ENCODE assay signal across 25 cellular contexts in the genomic region with DNA sequence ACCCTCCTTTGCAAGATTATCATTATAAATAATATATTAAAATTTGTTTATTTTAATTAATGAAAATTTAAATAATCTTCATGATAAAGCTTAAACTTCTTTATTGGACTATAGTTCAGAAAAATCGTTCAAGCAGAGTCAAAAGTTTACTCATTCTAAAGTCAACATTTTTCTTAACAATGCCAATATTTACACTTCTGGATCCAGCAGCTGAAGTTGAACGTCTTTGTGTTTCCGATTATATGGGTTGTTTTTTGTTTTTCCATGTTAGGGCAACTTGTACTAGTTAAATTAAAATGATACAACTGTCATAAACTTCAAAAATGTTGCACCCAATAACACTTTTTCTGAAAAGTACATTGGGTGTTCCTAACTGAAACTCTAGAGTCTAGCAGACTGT. TPM values are rescaled to one million over a fixed set of nuclear protein-coding genes. Genes with fewer than 3 reads are reported as not detected.
DNase-seq lines count a peak whose midpoint lies in the region; ATAC-seq and TF ChIP-seq lines count a peak whose summit lies in the region.
"Had no signal": no experiment of that assay in that cellular context is flagged by ENCODE, and none has a peak within 500 bp of the region (broad histone marks: within the 10 kb centered on the region; RNA-seq: fewer than 3 reads in every experiment).

No MANE protein-coding gene starts in this region.

- no peaks in the 10 kb centered on the region for H4K20me1 ChIP-seq in neural progenitor cell (ENCODE audit: low read depth)

- no peak overlapping the region for H2AFZ ChIP-seq in neural progenitor cell (replicated peaks)

- H3K27me3 Mint-ChIP-seq in CD4-positive, alpha-beta T cell, result no peaks in the 10 kb centered on the region
- peaks cover 0 to 4% of the 10 kb centered on the region in 2 donors for H3K27me3 Mint-ChIP-seq in effector memory CD8-positive, alpha-beta T cell
- H3K27me3 Mint-ChIP-seq in neural progenitor cell (ENCODE audit: insufficient read depth, low read depth), result peaks cover 2% of the 10 kb centered on the region
- H3K27me3 Mint-ChIP-seq in nephron progenitor cell (ENCODE audit: low read depth, poor library complexity), result no peaks in the 10 kb centered on the region
- H3K27me3 Mint-ChIP-seq: activated naive CD4-positive, alpha-beta T cell treated with anti-CD3 and anti-CD28 coated beads, Interleukin-2, amount 10 ng/mL, durations not matched to agents 7 days and 5 days had no signal

- no peak overlapping the region for H3K4me3 Mint-ChIP-seq in CD4-positive, alpha-beta T cell
- no peak overlapping the region for H3K4me3 Mint-ChIP-seq in effector memory CD8-positive, alpha-beta T cell
- H3K4me3 Mint-ChIP-seq in neural progenitor cell, result no peak overlapping the region
- H3K4me3 Mint-ChIP-seq in nephron progenitor cell, result no peak overlapping the region
- H3K4me3 Mint-ChIP-seq: IgD-negative memory B cell had no signal

- ATAC-seq in CD4-positive, alpha-beta T cell (ENCODE audit: poor library complexity), result no peak
- ATAC-seq in effector memory CD8-positive, alpha-beta T cell (replicated peaks), result no peak
- no peak for ATAC-seq in aorta (ENCODE audit: low FRiP score)

- DNase-seq in CD4-positive, alpha-beta T cell, result no peak
- peak; percentile 36 for DNase-seq in NCI-H748 treated with DMSO at 0.1 percent for 48 hours (lab: John Stamatoyannopoulos, UW)
- no peak for DNase-seq in effector memory CD8-positive, alpha-beta T cell
- no peak for DNase-seq in HAP-1 (ENCODE audit: low spot score in 2 of 2)
- no peak for DNase-seq in neural progenitor cell (ENCODE audit: low spot score)
- no peak for DNase-seq in nephron progenitor cell
- no peak for DNase-seq in aorta
- DNase-seq: activated CD4-positive, CD25-positive, alpha-beta regulatory T cell treated with anti-CD3 and anti-CD28 coated beads, Interleukin-2, amount 50 U/mL, for 72 hours; activated CD8-positive, alpha-beta memory T cell treated with anti-CD3 and anti-CD28 coated beads for 24 hours; activated naive CD4-positive, alpha-beta T cell treated with anti-CD3 and anti-CD28 coated beads, Interleukin-2, amount 10 ng/mL, durations not matched to agents 7 days and 5 days; C1 segment of cervical spinal cord; hypothalamus; immature natural killer cell; mesenchymal stem cell; NCI-H1105; NCI-H2029; NCI-H526 treated with DMSO at 0.1 percent for 48 hours; occipital lobe; SJCRH30; stimulated activated CD4-positive, alpha-beta T cell treated with anti-CD3 and anti-CD28 coated beads, Interleukin-15, amount 100 ng/mL, for 24 hours; stimulated activated naive B cell treated with anti-CD40 and anti-IgM and Interleukin-4, amounts not matched to agents 10 μg/mL and 1 μg/mL and 100 μg/mL, for 72 hours; upper lobe of right lung had no signal

- H3K9ac ChIP-seq in neural progenitor cell, result no peak overlapping the region

- H3K27me3 ChIP-seq in CD4-positive, alpha-beta T cell (ENCODE audit: control insufficient read depth, insufficient read depth, low read length), result no peaks in the 10 kb centered on the region
- H3K27me3 ChIP-seq in HAP-1 (ENCODE audit: low read depth), result no peaks in the 10 kb centered on the region
- no peaks in the 10 kb centered on the region for H3K27me3 ChIP-seq in neural progenitor cell
- H3K27me3 ChIP-seq in aorta (ENCODE audit: control insufficient read depth in 1 of 2, insufficient read depth in 2 of 2, low read length in 1 of 2), result no peaks in the 10 kb centered on the region
- H3K27me3 ChIP-seq: ascending aorta, SJCRH30, upper lobe of right lung had no signal

- H3K4me3 ChIP-seq in HAP-1, result no peak overlapping the region
- no peak overlapping the region for H3K4me3 ChIP-seq in neural progenitor cell
- no peak overlapping the region for H3K4me3 ChIP-seq in aorta (ENCODE audit: low read length in 2 of 2)
- H3K4me3 ChIP-seq: ascending aorta, SJCRH30, upper lobe of right lung had no signal

- TF ChIP-seq CTCF in 22Rv1 (IDR thresholded peaks at IDR 0.05), result no peak
- TF ChIP-seq CTCF in CD4-positive, alpha-beta T cell (IDR thresholded peaks at IDR 0.05), result no peak
- TF ChIP-seq CTCF in neural progenitor cell (IDR thresholded peaks at IDR 0.05), result no peak
- no peak for TF ChIP-seq CTCF in nephron progenitor cell (IDR thresholded peaks at IDR 0.05)

- POLR2A ChIA-PET in CD4-positive, alpha-beta T cell (lab: Charles Lee), result no interaction called here

- H3K36me3 Mint-ChIP-seq in CD4-positive, alpha-beta T cell (ENCODE audit: low read depth), result no peaks in the 10 kb centered on the region
- peaks cover 6% of the 10 kb centered on the region for H3K36me3 Mint-ChIP-seq in effector memory CD8-positive, alpha-beta T cell (ENCODE audit: insufficient read depth)
- peaks cover 55% of the 10 kb centered on the region for H3K36me3 Mint-ChIP-seq in neural progenitor cell
- H3K36me3 Mint-ChIP-seq in nephron progenitor cell (ENCODE audit: low read depth), result peaks cover 53% of the 10 kb centered on the region
- H3K36me3 Mint-ChIP-seq: activated naive CD4-positive, alpha-beta T cell treated with anti-CD3 and anti-CD28 coated beads, Interleukin-2, amount 10 ng/mL, durations not matched to agents 7 days and 5 days; IgD-negative memory B cell; immature natural killer cell; stimulated activated naive B cell treated with anti-CD40 and anti-IgM and Interleukin-4, amounts not matched to agents 10 μg/mL and 1 μg/mL and 100 μg/mL, for 72 hours had no signal

- no peak overlapping the region for H3K4me2 ChIP-seq in neural progenitor cell

- H3K27ac Mint-ChIP-seq in CD4-positive, alpha-beta T cell, result peak overlapping the region; percentile 86
- peak overlapping the region; percentile 94 to 97 for H3K27ac Mint-ChIP-seq in effector memory CD8-positive, alpha-beta T cell
- H3K27ac Mint-ChIP-seq in neural progenitor cell (no peak overlapping the region), nephron progenitor cell (no peak overlapping the region)

- peak overlapping the region; percentile 37 for H3K27ac ChIP-seq in 22Rv1
- H3K27ac ChIP-seq in CD4-positive, alpha-beta T cell (ENCODE audit: low read depth, low read length), result peak overlapping the region; percentile 75
- H3K27ac ChIP-seq in neural progenitor cell, result no peak overlapping the region
- no peak overlapping the region for H3K27ac ChIP-seq in aorta (ENCODE audit: low read depth in 1 of 2, low read length in 2 of 2)
- H3K27ac ChIP-seq: ascending aorta, SJCRH30, upper lobe of right lung had no signal

- H3K79me2 ChIP-seq in neural progenitor cell (ENCODE audit: low read depth), result peaks cover 73% of the 10 kb centered on the region

- in situ Hi-C loops in HAP-1 (cut with MboI; ENCODE audit: low sequenced_read_pairs), result no loop called here

- 1 to 4% methylated on average over 3 of the region's 3 CpGs for WGBS in aorta, 2 donors

- peaks cover 11% of the 10 kb centered on the region for H3K4me1 ChIP-seq in HAP-1
- H3K4me1 ChIP-seq in neural progenitor cell, result peaks cover 9% of the 10 kb centered on the region
- H3K4me1 ChIP-seq in aorta (ENCODE audit: control insufficient read depth in 1 of 2, insufficient read depth in 2 of 2, low read length in 2 of 2), result peaks cover 0 to 1% of the 10 kb centered on the region in 2 donors
- H3K4me1 ChIP-seq: SJCRH30 had no signal

- CTCF ChIA-PET in CD4-positive, alpha-beta T cell (lab: Charles Lee), result no interaction called here

- H3K9me3 Mint-ChIP-seq in CD4-positive, alpha-beta T cell, result no peaks in the 10 kb centered on the region
- no peaks in the 10 kb centered on the region for H3K9me3 Mint-ChIP-seq in effector memory CD8-positive, alpha-beta T cell
- H3K9me3 Mint-ChIP-seq in neural progenitor cell (peaks cover 50% of the 10 kb centered on the region), nephron progenitor cell (peaks cover 47% of the 10 kb centered on the region)
- H3K9me3 Mint-ChIP-seq: immature natural killer cell had no signal

- H3K9me3 ChIP-seq in CD4-positive, alpha-beta T cell (ENCODE audit: control insufficient read depth, low read length), result no peaks in the 10 kb centered on the region
- H3K9me3 ChIP-seq in HAP-1 (no peaks in the 10 kb centered on the region), neural progenitor cell (ENCODE audit: low read depth) (no peaks in the 10 kb centered on the region), aorta (ENCODE audit: control insufficient read depth, low read length) (no peaks in the 10 kb centered on the region)
- H3K9me3 ChIP-seq: ascending aorta, SJCRH30, upper lobe of right lung had no signal

- H3K4me1 Mint-ChIP-seq in CD4-positive, alpha-beta T cell (ENCODE audit: low read depth), result peaks cover 28% of the 10 kb centered on the region
- peaks cover 12% of the 10 kb centered on the region in 2 donors for H3K4me1 Mint-ChIP-seq in effector memory CD8-positive, alpha-beta T cell (ENCODE audit: low read depth in 2 of 2)
- H3K4me1 Mint-ChIP-seq in neural progenitor cell (peaks cover 2% of the 10 kb centered on the region), nephron progenitor cell (peaks cover 17% of the 10 kb centered on the region)

- no peaks in the 10 kb centered on the region for H3F3A ChIP-seq in neural progenitor cell (ENCODE audit: low read depth)

- H3K36me3 ChIP-seq in HAP-1 (replicated peaks) (0 out of 2 replicates have a peak, but pooled peaks cover under 1% of the 10 kb centered on the region), neural progenitor cell (no peaks in the 10 kb centered on the region), aorta (ENCODE audit: control insufficient read depth in 1 of 2, insufficient read depth in 2 of 2, low read length in 1 of 2) (peaks cover 0 to under 1% of the 10 kb centered on the region in 2 donors)
- H3K36me3 ChIP-seq: SJCRH30, upper lobe of right lung had no signal

- intact Hi-C loops in CD4-positive, alpha-beta T cell (cut with DNase I, micrococcal nuclease), result no loop called here
- intact Hi-C loops in aorta (cut with DNase I), result loop anchor here in 1 of 2 donors (5.0 kb wide), 1 partner anchor 38 kb away; no protein-coding TSS in a partner anchor

RNA-seq across cellular contexts. Expression of gene GRB10, which starts 43.8 kb away (rescaled TPM):
- total RNA-seq in CD4-positive, alpha-beta T cell, result 1 to 10 TPM; 5.9 to 8.4 TPM
- 33.9 and 53.9 TPM in 2 replicates for total RNA-seq in neural progenitor cell (ENCODE audit: low replicate concordance)
- 100 to 1,000 TPM; 106 to 108 TPM for total RNA-seq in aorta
- 10 to 100 TPM; 11.8 to 21.2 TPM for polyA plus RNA-seq in aorta
- polyA plus RNA-seq: immature natural killer cell had no signal

Comparison
In these comparisons a context has a peak if more than half of its experiments do, and no peak if none do; other contexts are left out.
1. H3K27ac ChIP-seq: peak in 22Rv1 (single experiment) and CD4-positive, alpha-beta T cell (single experiment); none in neural progenitor cell (single experiment) and aorta (0 of 2).
2. H3K27ac Mint-ChIP-seq: peak in CD4-positive, alpha-beta T cell (single experiment) and effector memory CD8-positive, alpha-beta T cell (2 of 2); none in neural progenitor cell (single experiment) and nephron progenitor cell (single experiment).